14 cellular contexts compared by ENCODE assay signal in genomic region chr4:79210636-79211049, GRCh38.
"Had no signal": no experiment of that assay in that cellular context is flagged by ENCODE, and none has a peak within 500 bp of the region (broad histone marks: within the 10 kb centered on the region; RNA-seq: fewer than 3 reads in every experiment).

No MANE protein-coding gene starts in this region.

- H3K4me3 ChIP-seq: ascending aorta, breast epithelium, sigmoid colon, thyroid gland, uterus had no signal

- H3K27me3 ChIP-seq: ascending aorta, breast epithelium, sigmoid colon, thyroid gland, uterus had no signal

- ATAC-seq: stimulated activated memory B cell treated with anti-CD40 and anti-IgM and Interleukin-4, amounts not matched to agents 10 μg/mL and 1 μg/mL and 100 μg/mL, for 72 hours had no signal

- H3K36me3 ChIP-seq: ascending aorta, breast epithelium, sigmoid colon, thyroid gland, uterus had no signal

- H3K27ac ChIP-seq: ascending aorta, breast epithelium, sigmoid colon, thyroid gland, uterus had no signal

- H3K4me1 ChIP-seq: ascending aorta, breast epithelium, thyroid gland, uterus had no signal

- DNase-seq: activated CD4-positive, alpha-beta memory T cell treated with anti-CD3 and anti-CD28 coated beads, Interleukin-2, amount 10 ng/mL, durations not matched to agents 7 days and 5 days; activated naive CD4-positive, alpha-beta T cell treated with anti-CD3 and anti-CD28 coated beads, Interleukin-2, amount 10 ng/mL, durations not matched to agents 7 days and 5 days; activated T-cell treated with anti-CD3 and anti-CD28 coated beads, Interleukin-2, amount 50 U/mL, for 24 hours; effector memory CD4-positive, alpha-beta T cell; foreskin melanocyte; immature natural killer cell; stimulated activated CD4-positive, alpha-beta T cell treated with anti-CD3 and anti-CD28 coated beads, Interleukin-1b, Interleukin-23, amount 100 ng/mL, for 48 hours; T-helper 9 cell; thyroid gland had no signal

- H3K9me3 ChIP-seq: thyroid gland, uterus had no signal
